Comparison of ENCODE assay signal across 15 cellular contexts in the genomic region with DNA sequence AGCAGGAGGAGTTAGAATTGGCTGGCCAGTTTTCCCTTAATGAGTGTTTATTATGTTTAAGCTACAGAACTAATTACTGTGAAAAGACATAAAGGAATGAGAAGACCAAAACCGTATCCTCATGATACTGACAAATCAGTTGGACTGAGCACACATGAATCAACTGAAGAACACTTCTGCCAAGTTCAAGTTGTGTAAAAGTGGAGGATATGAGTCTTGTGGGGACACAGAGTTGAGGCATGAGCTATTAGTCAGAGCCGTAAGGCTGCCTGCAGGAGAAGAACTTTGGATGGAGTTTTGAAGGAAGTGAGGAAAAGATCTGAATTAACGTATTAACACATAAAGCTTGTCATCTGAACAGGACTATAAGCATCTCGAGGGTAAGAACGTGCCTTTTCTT. TPM values are rescaled to one million over a fixed set of nuclear protein-coding genes. Genes with fewer than 3 reads are reported as not detected.
DNase-seq lines count a peak whose midpoint lies in the region; ATAC-seq and TF ChIP-seq lines count a peak whose summit lies in the region.
"Had no signal": no experiment of that assay in that cellular context is flagged by ENCODE, and none has a peak within 500 bp of the region (broad histone marks: within the 10 kb centered on the region; RNA-seq: fewer than 3 reads in every experiment).

No MANE protein-coding gene starts in this region.

- H3K9me3 ChIP-seq in adipocyte (ENCODE audit: control insufficient read depth, low read length), result no peaks in the 10 kb centered on the region
- H3K9me3 ChIP-seq in aorta (ENCODE audit: control insufficient read depth, low read length), result peaks cover 1% of the 10 kb centered on the region
- H3K9me3 ChIP-seq: lower lobe of right lung had no signal

- ATAC-seq in aorta (ENCODE audit: low FRiP score), result peak; percentile 71
- no peak for ATAC-seq in GM18870 (IDR thresholded peaks at IDR 0.05; ENCODE audit: unreplicated experiment)
- ATAC-seq in GM21360 (IDR thresholded peaks at IDR 0.05; ENCODE audit: unreplicated experiment), result no peak
- ATAC-seq: lower lobe of right lung, T-helper 17 cell had no signal

- intact Hi-C loops in aorta (cut with DNase I), result no loop called here

- peak overlapping the region; percentile 73 for H3K9ac ChIP-seq in adipocyte (ENCODE audit: low read length)

- H3K36me3 ChIP-seq in adipocyte (ENCODE audit: control insufficient read depth, insufficient read depth, low read length, severe bottlenecking), result peaks cover 8% of the 10 kb centered on the region
- H3K36me3 ChIP-seq in aorta (ENCODE audit: control insufficient read depth in 1 of 2, insufficient read depth in 2 of 2, low read length in 1 of 2), result no peaks in the 10 kb centered on the region
- H3K36me3 ChIP-seq: cardiac muscle cell, lower lobe of right lung had no signal

- no peaks in the 10 kb centered on the region for H3K4me1 Mint-ChIP-seq in T-helper 2 cell treated with Interferon-gamma antibody and Interleukin-4, amounts not matched to agents 5 μg/mL and 100 μg/mL, for 36 hours (ENCODE audit: low read depth)
- H3K4me1 Mint-ChIP-seq: T-helper 17 cell had no signal

- H3K36me3 Mint-ChIP-seq in T-helper 2 cell treated with Interferon-gamma antibody and Interleukin-4, amounts not matched to agents 5 μg/mL and 100 μg/mL, for 36 hours (ENCODE audit: low read depth), result no peaks in the 10 kb centered on the region

- no peaks in the 10 kb centered on the region for H3K27me3 Mint-ChIP-seq in T-helper 2 cell treated with Interferon-gamma antibody and Interleukin-4, amounts not matched to agents 5 μg/mL and 100 μg/mL, for 36 hours (ENCODE audit: low read depth)

- TF ChIP-seq CTCF in foreskin fibroblast (IDR thresholded peaks at IDR 0.05; ENCODE audit: low read depth, low read length), result no peak

- H3K27me3 ChIP-seq in adipocyte (replicated peaks; ENCODE audit: control insufficient read depth, insufficient read depth, low read length) (no peaks in the 10 kb centered on the region), aorta (ENCODE audit: control insufficient read depth in 1 of 2, insufficient read depth in 2 of 2, low read length in 1 of 2) (no peaks in the 10 kb centered on the region)
- H3K27me3 ChIP-seq: cardiac muscle cell had no signal

- no peak overlapping the region for H3K27ac Mint-ChIP-seq in T-helper 2 cell treated with Interferon-gamma antibody and Interleukin-4, amounts not matched to agents 5 μg/mL and 100 μg/mL, for 36 hours
- H3K27ac Mint-ChIP-seq: activated T-helper 1 cell treated with anti-CD3 and anti-CD28 coated beads, Interleukin-12 subunit alpha, Interleukin-12 subunit beta, Interleukin-2, Interleukin-4 antibody, amounts not matched to agents 30 ng/mL and 10 ng/mL and 1 ng/mL, durations not matched to agents 14 hours and 24 hours and 36 hours; T-helper 17 cell had no signal

- H3K4me3 Mint-ChIP-seq in T-helper 2 cell treated with Interferon-gamma antibody and Interleukin-4, amounts not matched to agents 5 μg/mL and 100 μg/mL, for 36 hours, result no peak overlapping the region
- H3K4me3 Mint-ChIP-seq: activated T-helper 1 cell treated with anti-CD3 and anti-CD28 coated beads, Interleukin-12 subunit alpha, Interleukin-12 subunit beta, Interleukin-2, Interleukin-4 antibody, amounts not matched to agents 30 ng/mL and 10 ng/mL and 1 ng/mL, durations not matched to agents 14 hours and 24 hours and 36 hours; T-helper 17 cell had no signal

- no peaks in the 10 kb centered on the region for H3K9me3 Mint-ChIP-seq in T-helper 2 cell treated with Interferon-gamma antibody and Interleukin-4, amounts not matched to agents 5 μg/mL and 100 μg/mL, for 36 hours
- H3K9me3 Mint-ChIP-seq: activated T-helper 1 cell treated with anti-CD3 and anti-CD28 coated beads, Interleukin-12 subunit alpha, Interleukin-12 subunit beta, Interleukin-2, Interleukin-4 antibody, amounts not matched to agents 30 ng/mL and 10 ng/mL and 1 ng/mL, durations not matched to agents 14 hours and 24 hours and 36 hours had no signal

- H3K4me1 ChIP-seq in adipocyte (ENCODE audit: control insufficient read depth, insufficient read depth, low read length), result peaks cover 30% of the 10 kb centered on the region
- no peaks in the 10 kb centered on the region for H3K4me1 ChIP-seq in aorta (ENCODE audit: control insufficient read depth in 1 of 2, insufficient read depth in 2 of 2, low read length in 2 of 2)
- H3K4me1 ChIP-seq: lower lobe of right lung had no signal

- peak overlapping the region; percentile 73 for H3K4me3 ChIP-seq in adipocyte (ENCODE audit: low read length)
- no peak overlapping the region for H3K4me3 ChIP-seq in foreskin fibroblast (ENCODE audit: low read depth in 1 of 2, low read length in 2 of 2)
- no peak overlapping the region for H3K4me3 ChIP-seq in aorta (ENCODE audit: low read length in 2 of 2)
- H3K4me3 ChIP-seq: cardiac muscle cell, lower lobe of right lung had no signal

- no peak overlapping the region for H3K27ac ChIP-seq in aorta (ENCODE audit: low read depth in 1 of 2, low read length in 2 of 2)
- H3K27ac ChIP-seq: cardiac muscle cell, lower lobe of right lung had no signal

- 92 to 93% methylated on average over 5 of the region's 5 CpGs for WGBS in aorta, 2 donors

- peak; percentile 2 for DNase-seq in NOMO-1 treated with DMSO at 0.1 percent for 48 hours (lab: John Stamatoyannopoulos, UW; ENCODE audit: unreplicated experiment)
- no peak for DNase-seq in NOMO-1 treated with dmso at 0.1 percent for 144 hours (lab: John Stamatoyannopoulos, UW; ENCODE audit: unreplicated experiment)
- DNase-seq in adipocyte (ENCODE audit: low read depth), result peak; percentile 65
- DNase-seq in foreskin fibroblast, result peak; percentile 85 to 88
- no peak for DNase-seq in aorta
- no peak for DNase-seq in T-helper 2 cell treated with Interferon-gamma antibody and Interleukin-4, amounts not matched to agents 5 μg/mL and 100 μg/mL, for 36 hours (ENCODE audit: low spot score)
- DNase-seq: activated CD4-positive, alpha-beta T cell treated with anti-CD3 and anti-CD28 coated beads, Interleukin-2, amount 50 U/mL, for 1 hour; lower lobe of right lung; occipital lobe; T-helper 17 cell; trophoblast cell had no signal

RNA-seq across cellular contexts. Expression of gene HMGA2, which starts 43.1 kb away (rescaled TPM):
- total RNA-seq in aorta, result under 1 TPM; 0.30 to 0.88 TPM
- under 1 TPM in 1 of 2 donors, not detected in 1; 0.18 TPM for polyA plus RNA-seq in aorta
- total RNA-seq: lower lobe of right lung, T-helper 17 cell had no signal

Comparison
In these comparisons a context has a peak if more than half of its experiments do, and no peak if none do; other contexts are left out.
1. DNase-seq: peak in NOMO-1 treated with DMSO at 0.1 percent for 48 hours (single experiment), adipocyte (single experiment) and foreskin fibroblast (2 of 2); none in NOMO-1 treated with dmso at 0.1 percent for 144 hours (single experiment), aorta (0 of 2) and T-helper 2 cell treated with Interferon-gamma antibody and Interleukin-4, amounts not matched to agents 5 μg/mL and 100 μg/mL, for 36 hours (single experiment).